In the genomic region with DNA sequence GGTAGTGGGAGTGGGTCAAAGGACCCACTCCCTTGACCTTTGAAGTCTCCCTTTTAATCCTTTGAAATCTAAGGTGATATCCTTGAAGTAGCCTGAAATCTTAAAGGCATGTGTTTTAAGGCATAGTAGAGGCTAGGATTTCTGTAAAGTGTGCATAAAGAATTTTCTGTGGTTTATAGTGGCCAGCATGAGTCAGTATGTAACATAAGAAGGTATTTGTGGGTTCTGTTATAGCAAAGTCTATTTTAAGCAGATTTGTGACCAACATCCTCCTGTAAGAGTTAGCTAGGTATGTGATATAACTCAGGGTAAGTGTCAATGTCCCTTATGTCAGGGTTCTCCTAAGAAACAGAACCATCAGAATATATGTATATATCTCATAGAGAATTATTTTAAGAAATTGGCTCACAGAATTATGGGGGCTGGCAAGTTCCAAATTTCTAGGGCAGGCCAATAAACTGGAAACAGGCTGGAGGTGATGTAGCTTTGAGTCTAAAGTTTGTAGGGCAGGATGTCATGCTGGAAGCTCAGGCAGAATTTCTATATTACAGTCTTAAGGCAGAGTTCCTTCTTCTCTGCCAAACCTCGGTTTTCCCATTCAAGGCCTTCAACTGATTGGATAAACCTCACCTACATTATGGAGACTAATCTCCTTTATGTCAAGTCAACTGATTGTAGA, we compare ENCODE assay signal across 9 cellular contexts. TPM values are rescaled to one million over a fixed set of nuclear protein-coding genes. Genes with fewer than 3 reads are reported as not detected.
DNase-seq lines count a peak whose midpoint lies in the region; ATAC-seq and TF ChIP-seq lines count a peak whose summit lies in the region.
"Had no signal": no experiment of that assay in that cellular context is flagged by ENCODE, and none has a peak within 500 bp of the region (broad histone marks: within the 10 kb centered on the region; RNA-seq: fewer than 3 reads in every experiment).

No MANE protein-coding gene starts in this region.

- H3K9ac ChIP-seq in adipocyte (ENCODE audit: low read length), result no peak overlapping the region

- H3K27me3 ChIP-seq in adipocyte (replicated peaks; ENCODE audit: control insufficient read depth, insufficient read depth, low read length) (no peaks in the 10 kb centered on the region), esophagus squamous epithelium (no peaks in the 10 kb centered on the region)

- H3K4me3 ChIP-seq in adipocyte (ENCODE audit: low read length) (no peak overlapping the region), retinal pigment epithelial cell (ENCODE audit: low read length) (no peak overlapping the region), esophagus squamous epithelium (no peak overlapping the region)

- intact Hi-C loops in esophagus squamous epithelium (cut with DNase I), result no loop called here

- ATAC-seq in GM19351 (IDR thresholded peaks at IDR 0.05; ENCODE audit: unreplicated experiment) (peak; percentile 96), HG03354 (IDR thresholded peaks at IDR 0.05; ENCODE audit: poor library complexity, severe bottlenecking, unreplicated experiment) (peak; percentile 59)

- H3K36me3 ChIP-seq in adipocyte (ENCODE audit: control insufficient read depth, insufficient read depth, low read length, severe bottlenecking) (no peaks in the 10 kb centered on the region), esophagus squamous epithelium (no peaks in the 10 kb centered on the region)

- TF ChIP-seq POLR2A in esophagus squamous epithelium (IDR thresholded peaks at IDR 0.05), result no peak

- peak; percentile 75 for DNase-seq in adipocyte (ENCODE audit: low read depth)
- DNase-seq in retinal pigment epithelial cell (ENCODE audit: low read depth), result peak; percentile 52
- DNase-seq in esophagus squamous epithelium (lab: John Stamatoyannopoulos, UW), result no peak
- DNase-seq in DMS79 treated with DMSO at 0.1 percent for 48 hours (lab: John Stamatoyannopoulos, UW), result no peak
- no peak for DNase-seq in SIG-M5 treated with dmso at 0.1 percent for 504 hours (lab: John Stamatoyannopoulos, UW; ENCODE audit: unreplicated experiment)
- DNase-seq: NCI-H1436, posterior cingulate gyrus had no signal

- H3K9me3 ChIP-seq in adipocyte (ENCODE audit: control insufficient read depth, low read length) (no peaks in the 10 kb centered on the region), esophagus squamous epithelium (no peaks in the 10 kb centered on the region)

- TF ChIP-seq CTCF in retinal pigment epithelial cell (conservative IDR thresholded peaks at IDR 0.05; ENCODE audit: low read depth, low read length) (no peak), esophagus squamous epithelium (IDR thresholded peaks at IDR 0.05) (no peak)

- H3K27ac ChIP-seq in esophagus squamous epithelium, result no peak overlapping the region

- WGBS in esophagus squamous epithelium, 2 donors, result 50 to 75% methylated on average over 1 of the region's 1 CpG

- H3K4me1 ChIP-seq in adipocyte (ENCODE audit: control insufficient read depth, insufficient read depth, low read length) (no peaks in the 10 kb centered on the region), esophagus squamous epithelium (no peaks in the 10 kb centered on the region)

RNA-seq across cellular contexts. Expression of a gene that starts 18.7 kb away (rescaled TPM):
- total RNA-seq in esophagus squamous epithelium, result not detected

RNA-seq across cellular contexts. Expression of a gene that starts 34.4 kb away (rescaled TPM):
- total RNA-seq in esophagus squamous epithelium, result not detected

Comparison
In these comparisons a context has a peak if more than half of its experiments do, and no peak if none do; other contexts are left out.
1. DNase-seq: peak in adipocyte (single experiment) and retinal pigment epithelial cell (single experiment); none in esophagus squamous epithelium (single experiment), DMS79 treated with DMSO at 0.1 percent for 48 hours (single experiment) and SIG-M5 treated with dmso at 0.1 percent for 504 hours (single experiment).